ENCODE assay signal across 8 cellular contexts in the genomic region with DNA sequence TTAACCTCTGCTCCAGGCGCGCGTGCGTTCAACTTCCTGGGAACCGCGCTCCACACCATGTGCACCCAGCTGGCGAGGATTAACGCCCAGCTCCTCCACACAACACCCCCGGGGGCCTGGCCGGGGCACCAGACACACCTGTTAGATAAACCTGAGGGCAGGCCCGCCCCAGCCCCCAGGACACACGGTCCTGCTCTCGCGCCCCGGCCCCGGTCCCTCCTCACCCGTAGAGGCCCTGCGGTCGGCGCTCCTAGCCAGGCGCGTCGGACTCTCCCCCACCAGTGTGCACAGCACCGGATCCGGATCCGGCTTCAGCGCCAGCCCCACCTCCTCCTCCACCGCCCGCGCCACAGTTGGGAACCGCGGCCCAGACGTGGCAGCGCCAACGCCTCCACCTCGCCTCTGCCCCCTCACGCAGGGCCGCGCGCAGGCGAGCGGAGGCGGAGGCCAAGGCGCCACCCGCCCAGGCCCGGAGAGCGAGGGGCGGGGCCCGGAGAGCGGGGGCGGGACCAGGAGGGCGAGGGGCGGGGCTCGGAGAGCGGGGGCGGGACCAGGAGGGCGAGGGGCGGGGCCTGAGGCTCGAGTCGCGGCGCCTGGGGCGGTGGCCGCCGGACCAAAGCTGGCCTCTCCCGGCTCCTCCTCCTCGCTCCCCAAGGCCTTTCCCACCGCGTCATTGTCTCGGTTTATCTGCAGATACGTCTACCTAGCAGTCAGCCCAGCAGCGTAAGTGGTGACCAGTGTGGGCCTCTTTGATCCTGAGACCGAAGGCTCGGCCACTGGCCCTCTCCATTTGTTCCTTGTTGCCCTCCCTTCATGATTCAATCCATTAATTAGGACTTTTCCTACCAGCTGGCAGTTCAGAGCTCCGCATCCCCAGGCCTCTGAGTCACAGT. TPM values are rescaled to one million over a fixed set of nuclear protein-coding genes. Genes with fewer than 3 reads are reported as not detected.
A peak's percentile ranks its signal among the peaks of the same experiment; 100 is the strongest.
DNase-seq lines count a peak whose midpoint lies in the region; ATAC-seq, FAIRE-seq and TF ChIP-seq lines count a peak whose summit lies in the region.

A gene (minus strand): TSS at position 404 of the 893 bp plus-strand sequence. CDS start 6,957 bp downstream, outside the sequence.

- peaks cover 10% of the 10 kb centered on the region for H3K36me3 ChIP-seq in OCI-LY7 (ENCODE audit: insufficient read depth, low read length)
- H3K36me3 ChIP-seq in endothelial cell of umbilical vein (ENCODE audit: control insufficient read depth in 2 of 2, extremely low read depth in 1 of 2, insufficient read depth in 2 of 2, low read length in 2 of 2): no peaks in the 10 kb centered on the region

- no peaks in the 10 kb centered on the region for H3K9me2 ChIP-seq in OCI-LY7 (ENCODE audit: insufficient read depth, low read length)

- no peaks in the 10 kb centered on the region for H3K27me3 ChIP-seq in endothelial cell of umbilical vein (ENCODE audit: control insufficient read depth in 2 of 2, insufficient read depth in 2 of 2, low read length in 2 of 2)

- H3K4me1 ChIP-seq in OCI-LY7 (ENCODE audit: insufficient read depth, low read length, poor library complexity, severe bottlenecking) (peaks cover 16% of the 10 kb centered on the region), endothelial cell of umbilical vein (ENCODE audit: control insufficient read depth, extremely low read depth, insufficient read depth, low read length) (peaks cover 25% of the 10 kb centered on the region)

- H3K79me2 ChIP-seq in OCI-LY7 (ENCODE audit: insufficient read depth, low read depth, low read length) (peaks cover 46% of the 10 kb centered on the region), endothelial cell of umbilical vein (ENCODE audit: control insufficient read depth, insufficient read depth, low read length) (peaks cover 46% of the 10 kb centered on the region)

- peak; percentile 91 for ATAC-seq in GM21515 (IDR thresholded peaks at IDR 0.05; ENCODE audit: unreplicated experiment)

- BruUV-seq in OCI-LY7 (replicated peaks; lab: Mats Ljungman, UMichigan) (no TSS peak), endothelial cell of umbilical vein (replicated peaks; lab: Mats Ljungman, UMichigan) (no TSS peak)

- H3K27ac ChIP-seq in OCI-LY7 (ENCODE audit: low read depth, low read length, poor library complexity, severe bottlenecking) (peak within 1 kb of the TSS; percentile 56), endothelial cell of umbilical vein (ENCODE audit: insufficient read depth, low read depth, low read length) (peak within 1 kb of the TSS; percentile 88)

- dilution Hi-C loops in endothelial cell of umbilical vein (cut with MboI; ENCODE audit: extremely low pct_ligation_motif_present, low sequenced_read_pairs): no loop called here

- DNase-seq in D341Med (ENCODE audit: low spot score) (peak; percentile 97), HuH-7 (ENCODE audit: low spot score) (peak; percentile 76), OCI-LY7 (ENCODE audit: low spot score) (peak; percentile 91), activated T-cell treated with anti-CD3 and anti-CD28 coated beads for 1 hour (ENCODE audit: low read depth) (peak; percentile 78), endothelial cell of umbilical vein (ENCODE audit: low read depth, low spot score) (peak; percentile 94), midbrain (lab: John Stamatoyannopoulos, UW) (peak; percentile 89)
- peak; percentile 79 to 81 for DNase-seq in stimulated activated CD8-positive, alpha-beta memory T cell treated with anti-CD3 and anti-CD28 coated beads, Interleukin-15, amount 100 ng/mL, for 48 hours (ENCODE audit: low read depth in 2 of 2)

- intact Hi-C loops in OCI-LY7 (cut with micrococcal nuclease; ENCODE audit: unreplicated experiment) (loop anchor here (2.0 kb wide), 2 partner anchors 97 to 239 kb away; a partner anchor contains a TSS), endothelial cell of umbilical vein (cut with micrococcal nuclease) (loop anchor here (1.0 to 5.0 kb wide), 7 partner anchors 31 to 239 kb away; a partner anchor contains a TSS)

- peak within 1 kb of the TSS; percentile 89 for H3K9ac ChIP-seq in endothelial cell of umbilical vein (replicated peaks; ENCODE audit: extremely low read depth, insufficient read depth, low read length)

- peak within 1 kb of the TSS; percentile 88 for H2AFZ ChIP-seq in OCI-LY7 (ENCODE audit: low read length)
- H2AFZ ChIP-seq in endothelial cell of umbilical vein (ENCODE audit: low read depth, low read length): peak within 1 kb of the TSS; percentile 89

- peak within 1 kb of the TSS; percentile 86 for H3K4me3 ChIP-seq in OCI-LY7 (ENCODE audit: low read depth, low read length, poor library complexity, severe bottlenecking)
- H3K4me3 ChIP-seq in endothelial cell of umbilical vein (replicated peaks in 1 of 3; ENCODE audit: insufficient read depth in 1 of 3, low read depth in 1 of 3, low read length in 3 of 3): peak within 1 kb of the TSS; percentile 61 to 99 (median 84)

- no peak for TF ChIP-seq CTCF in OCI-LY7 (conservative IDR thresholded peaks at IDR 0.05; ENCODE audit: low read length)
- no peak for TF ChIP-seq CTCF in endothelial cell of umbilical vein (IDR thresholded peaks at IDR 0.05; ENCODE audit: extremely low read depth in 1 of 2, insufficient read depth in 1 of 2, low read depth in 1 of 2, low read length in 2 of 2)

- POLR2A ChIA-PET in OCI-LY7 (lab: Charles Lee): interaction anchor here (0.6 to 0.9 kb wide), 4 partner anchors 56 to 1997 kb away, joined by 3 to 5 read pairs (median 4); no protein-coding TSS in a partner anchor
- POLR2A ChIA-PET in endothelial cell of umbilical vein (lab: Charles Lee): interaction anchor here (0.8 to 2.2 kb wide), 4 partner anchors 10 to 238 kb away, joined by 3 to 8 read pairs (median 5); a partner anchor contains a TSS

- H4K20me1 ChIP-seq in OCI-LY7 (ENCODE audit: insufficient read depth, low read length) (peaks cover 7% of the 10 kb centered on the region; the same call in 1 of the 2 replicates), endothelial cell of umbilical vein (replicated peaks; ENCODE audit: control insufficient read depth, extremely low read depth, insufficient read depth, low read length) (no peaks in the 10 kb centered on the region)

- peak; percentile 96 for TF ChIP-seq POLR2A in endothelial cell of umbilical vein (IDR thresholded peaks at IDR 0.05; ENCODE audit: low read depth, low read length)

- CTCF ChIA-PET in OCI-LY7 (lab: Charles Lee; ENCODE audit: unreplicated experiment): interaction anchor here (1.2 kb wide), 1 partner anchor 79 kb away, joined by 3 read pairs; no protein-coding TSS in a partner anchor
- CTCF ChIA-PET in endothelial cell of umbilical vein (lab: Charles Lee): interaction anchor here (0.6 to 1.2 kb wide), 5 partner anchors 62 to 1556 kb away, joined by 3 to 4 read pairs (median 4); a partner anchor contains a TSS

- H3K4me2 ChIP-seq in OCI-LY7 (ENCODE audit: low read length) (peak within 1 kb of the TSS; percentile 85), endothelial cell of umbilical vein (ENCODE audit: insufficient read depth, low read length) (peak within 1 kb of the TSS; percentile 92)

- H3K9me1 ChIP-seq in endothelial cell of umbilical vein (replicated peaks; ENCODE audit: control insufficient read depth, extremely low read depth, insufficient read depth, low read length): no peaks in the 10 kb centered on the region

- H3K9me3 ChIP-seq in OCI-LY7 (ENCODE audit: low read length) (no peaks in the 10 kb centered on the region), endothelial cell of umbilical vein (replicated peaks; ENCODE audit: control insufficient read depth, insufficient read depth, low read length) (no peaks in the 10 kb centered on the region)

- FAIRE-seq in endothelial cell of umbilical vein (lab: Jason Lieb, UNC): peak; percentile 94

TF ChIP-seq in endothelial cell of umbilical vein, 7 proteins besides CTCF, POLR2A, EP300 and RAD21:
- TF ChIP-seq MYC (IDR thresholded peaks at IDR 0.05; ENCODE audit: low read depth, low read length): peak; percentile 81
- TF ChIP-seq, protein P1, sequence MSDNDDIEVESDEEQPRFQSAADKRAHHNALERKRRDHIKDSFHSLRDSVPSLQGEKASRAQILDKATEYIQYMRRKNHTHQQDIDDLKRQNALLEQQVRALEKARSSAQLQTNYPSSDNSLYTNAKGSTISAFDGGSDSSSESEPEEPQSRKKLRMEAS (IDR thresholded peaks at IDR 0.05; ENCODE audit: insufficient read depth, insufficient read length): no peak
- peak; percentile 97 for TF ChIP-seq POLR2AphosphoS5 (IDR thresholded peaks at IDR 0.05; ENCODE audit: insufficient read depth, low read depth, low read length)

RNA-seq across cellular contexts. Expression of the gene that starts here (rescaled TPM):
- 13.3 and 15.5 TPM in 2 replicates for total RNA-seq in OCI-LY7 (2014; rRNA removed; shearing (Covaris generic))
- 29.1 and 29.3 TPM in 2 replicates for total RNA-seq in OCI-LY7 (2022)
- 38.2 and 38.9 TPM in 2 replicates for total RNA-seq in endothelial cell of umbilical vein
- 15.9 and 18.7 TPM in 2 replicates for polyA plus RNA-seq in endothelial cell of umbilical vein
- 19.0 and 22.3 TPM in 2 replicates for polyA plus RNA-seq in endothelial cell of umbilical vein (2011; cell fraction: cytosol; rRNA removed)
- 8.3 and 10.2 TPM in 2 replicates for polyA plus RNA-seq in endothelial cell of umbilical vein (2011; cell fraction: nucleus; rRNA removed)
- polyA plus RNA-seq in endothelial cell of umbilical vein (2012): 20.6 and 40.9 TPM in 2 replicates
- polyA minus RNA-seq in endothelial cell of umbilical vein: 16.1 and 17.3 TPM in 2 replicates
- polyA minus RNA-seq in endothelial cell of umbilical vein (2011; cell fraction: cytosol; rRNA and poly(A)+ RNA removed): 32.1 TPM
- polyA minus RNA-seq in endothelial cell of umbilical vein (2011; cell fraction: nucleus; rRNA and poly(A)+ RNA removed): 6.9 and 12.0 TPM in 2 replicates

Comparison
In these comparisons a context has a peak if more than half of its experiments do, and no peak if none do; other contexts are left out.
1. Peak in every context shown above with its lines: DNase-seq, ATAC-seq, H3K4me3 ChIP-seq and H3K27ac ChIP-seq.